In the genomic region with DNA sequence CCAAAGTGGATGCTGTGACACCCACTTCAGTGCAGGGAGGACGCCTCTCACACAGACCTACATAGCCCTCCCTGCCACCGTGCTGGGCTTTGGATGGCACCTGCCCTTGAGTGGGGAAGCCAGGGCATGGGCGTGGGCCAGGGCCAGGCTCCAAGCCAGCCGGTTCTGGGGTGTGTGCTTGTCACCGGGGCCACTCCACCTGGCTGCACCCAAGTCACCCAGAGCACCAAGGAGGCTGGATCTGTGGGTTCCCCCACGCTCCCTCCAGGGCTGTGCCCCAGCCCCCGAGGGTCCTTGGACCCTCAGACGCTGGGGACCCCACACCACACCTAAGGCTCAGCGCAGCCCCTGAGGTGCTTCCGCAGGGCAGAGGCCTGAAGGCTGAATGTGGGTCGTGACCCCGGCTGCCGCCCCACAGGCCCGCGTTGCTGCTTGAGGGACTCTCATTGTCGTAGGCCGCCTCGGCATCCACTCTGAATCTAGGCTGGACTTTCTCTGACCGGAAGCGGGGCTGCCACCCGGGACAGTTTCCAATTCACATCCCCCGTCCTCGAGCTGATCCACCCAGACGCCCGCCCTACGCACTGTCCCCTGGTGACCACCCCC, we compare ENCODE assay signal across 8 cellular contexts. TPM values are rescaled to one million over a fixed set of nuclear protein-coding genes. Genes with fewer than 3 reads are reported as not detected.
DNase-seq lines count a peak whose midpoint lies in the region; ATAC-seq and TF ChIP-seq lines count a peak whose summit lies in the region.
"Had no signal": no experiment of that assay in that cellular context is flagged by ENCODE, and none has a peak within 500 bp of the region (broad histone marks: within the 10 kb centered on the region; RNA-seq: fewer than 3 reads in every experiment).

No MANE protein-coding gene starts in this region.

- 42 to 57% (median 52%) methylated on average over 21 to 26 of the region's 26 CpGs for WGBS in heart left ventricle, 4 donors
- WGBS in aorta, 2 donors: 7 to 8% methylated on average over 26 of the region's 26 CpGs

- peaks cover 44% of the 10 kb centered on the region for H3K4me1 Mint-ChIP-seq in mesothelial cell of epicardium
- peaks cover 37% of the 10 kb centered on the region for H3K4me1 Mint-ChIP-seq in CD8-positive, alpha-beta T cell (ENCODE audit: low read depth)

- H3K4me3 ChIP-seq in heart left ventricle (peak overlapping the region; percentile 14 to 81 (median 54)), aorta (ENCODE audit: low read length in 2 of 2) (peak overlapping the region; percentile 67 to 73)
- no peak overlapping the region for H3K4me3 ChIP-seq in CD8-positive, alpha-beta T cell (ENCODE audit: low read depth, low read length)

- peak in 1 of 5 donors; percentile 53 for DNase-seq in heart left ventricle
- no peak for DNase-seq in Right ventricle myocardium superior
- DNase-seq in mesothelial cell of epicardium (ENCODE audit: low spot score in 2 of 2, unreplicated experiment in 2 of 2): no peak
- no peak for DNase-seq in aorta
- DNase-seq in CD8-positive, alpha-beta T cell: no peak
- DNase-seq: activated CD4-positive, alpha-beta T cell treated with anti-CD3 and anti-CD28 coated beads, Interleukin-2, amount 10 ng/mL, durations not matched to agents 7 days and 5 days; NCI-H345 had no signal

- H3K27me3 ChIP-seq in heart left ventricle: peaks cover 4 to 55% (median 23%) of the 10 kb centered on the region in 9 donors
- no peaks in the 10 kb centered on the region for H3K27me3 ChIP-seq in aorta (ENCODE audit: control insufficient read depth in 1 of 2, insufficient read depth in 2 of 2, low read length in 1 of 2)
- H3K27me3 ChIP-seq in CD8-positive, alpha-beta T cell (ENCODE audit: insufficient read depth, low read length): no peaks in the 10 kb centered on the region

- H3K27ac ChIP-seq in heart left ventricle: peak overlapping the region in 11 of 12 donors; percentile 38 to 91 (median 83)
- peak overlapping the region in 1 of 2 donors; percentile 98 for H3K27ac ChIP-seq in aorta (ENCODE audit: low read depth in 1 of 2, low read length in 2 of 2)
- no peak overlapping the region for H3K27ac ChIP-seq in CD8-positive, alpha-beta T cell (ENCODE audit: low read depth, low read length)

- peaks cover 2% of the 10 kb centered on the region for H3K36me3 Mint-ChIP-seq in mesothelial cell of epicardium
- H3K36me3 Mint-ChIP-seq in CD8-positive, alpha-beta T cell: no peaks in the 10 kb centered on the region

- no peak for ATAC-seq in heart left ventricle
- ATAC-seq in Right ventricle myocardium superior (ENCODE audit: poor library complexity): no peak
- no peak for ATAC-seq in aorta (ENCODE audit: low FRiP score)
- ATAC-seq in CD8-positive, alpha-beta T cell: no peak
- ATAC-seq in HG02678 (IDR thresholded peaks at IDR 0.05; ENCODE audit: unreplicated experiment): no peak

- TF ChIP-seq POLR2A in heart left ventricle (IDR thresholded peaks at IDR 0.05): no peak

- no peaks in the 10 kb centered on the region for H3K9me3 Mint-ChIP-seq in mesothelial cell of epicardium
- no peaks in the 10 kb centered on the region for H3K9me3 Mint-ChIP-seq in CD8-positive, alpha-beta T cell

- H3K9me3 ChIP-seq in heart left ventricle (no peaks in the 10 kb centered on the region), aorta (ENCODE audit: control insufficient read depth, low read length) (no peaks in the 10 kb centered on the region)
- no peaks in the 10 kb centered on the region for H3K9me3 ChIP-seq in CD8-positive, alpha-beta T cell (ENCODE audit: low read length)

- POLR2A ChIA-PET in CD8-positive, alpha-beta T cell (lab: Charles Lee): no interaction called here

- H3K27me3 Mint-ChIP-seq in mesothelial cell of epicardium (ENCODE audit: low read depth): peaks cover 4% of the 10 kb centered on the region
- peaks cover 14% of the 10 kb centered on the region for H3K27me3 Mint-ChIP-seq in CD8-positive, alpha-beta T cell (ENCODE audit: low read depth)

- TF ChIP-seq CTCF in heart left ventricle (IDR thresholded peaks at IDR 0.05): no peak
- TF ChIP-seq CTCF in mesothelial cell of epicardium (IDR thresholded peaks at IDR 0.05; ENCODE audit: unreplicated experiment): no peak
- no peak for TF ChIP-seq CTCF in CD8-positive, alpha-beta T cell (IDR thresholded peaks at IDR 0.05)

- H3K4me3 Mint-ChIP-seq in mesothelial cell of epicardium: peak overlapping the region; percentile 78
- no peak overlapping the region for H3K4me3 Mint-ChIP-seq in CD8-positive, alpha-beta T cell
- H3K4me3 Mint-ChIP-seq: activated CD4-positive, alpha-beta T cell treated with anti-CD3 and anti-CD28 coated beads, Interleukin-2, amount 10 ng/mL, durations not matched to agents 7 days and 5 days had no signal

- peaks cover 0 to 24% (median 0%) of the 10 kb centered on the region in 9 donors for H3K36me3 ChIP-seq in heart left ventricle
- H3K36me3 ChIP-seq in aorta (ENCODE audit: control insufficient read depth in 1 of 2, insufficient read depth in 2 of 2, low read length in 1 of 2): no peaks in the 10 kb centered on the region
- no peaks in the 10 kb centered on the region for H3K36me3 ChIP-seq in CD8-positive, alpha-beta T cell (ENCODE audit: insufficient read depth, low read length)

- CTCF ChIA-PET in CD8-positive, alpha-beta T cell (lab: Charles Lee): interaction anchor here (1.6 kb wide), 1 partner anchor 15 kb away, joined by 4 read pairs; no protein-coding TSS in a partner anchor

- peak overlapping the region; percentile 94 for H3K27ac Mint-ChIP-seq in mesothelial cell of epicardium
- H3K27ac Mint-ChIP-seq in CD8-positive, alpha-beta T cell: no peak overlapping the region

- intact Hi-C loops in heart left ventricle (cut with DNase I): no loop called here
- intact Hi-C loops in Right ventricle myocardium superior (cut with DNase I): no loop called here
- intact Hi-C loops in aorta (cut with DNase I): no loop called here
- intact Hi-C loops in CD8-positive, alpha-beta T cell (cut with DNase I, micrococcal nuclease): no loop called here

- H3K4me1 ChIP-seq in heart left ventricle (peaks cover 0 to 66% (median 36%) of the 10 kb centered on the region in 12 donors), aorta (ENCODE audit: control insufficient read depth in 1 of 2, insufficient read depth in 2 of 2, low read length in 2 of 2) (no peaks in the 10 kb centered on the region)
- H3K4me1 ChIP-seq in CD8-positive, alpha-beta T cell (ENCODE audit: insufficient read depth, low read length): peaks cover 45% of the 10 kb centered on the region

RNA-seq across cellular contexts. Expression of gene MXRA8, which starts 1.5 kb away (rescaled TPM):
- 10 to 100 TPM; 10.5 to 49.3 (median 20.0) TPM for total RNA-seq in heart left ventricle
- polyA plus RNA-seq in heart left ventricle: 10 to 100 TPM; 17.7 to 19.5 TPM
- total RNA-seq in Right ventricle myocardium superior: 21.7 TPM
- total RNA-seq in mesothelial cell of epicardium: 157 to 163 TPM (median 161 TPM) in 3 replicates
- 100 to 1,000 TPM; 105 to 221 TPM for total RNA-seq in aorta
- 100 to 1,000 TPM in 1 of 2 donors, 10 to 100 TPM in 1; 52.3 to 364 TPM for polyA plus RNA-seq in aorta
- total RNA-seq in CD8-positive, alpha-beta T cell: 1 to 10 TPM; 7.5 to 9.3 TPM

RNA-seq across cellular contexts. Expression of gene DVL1, which starts 7.7 kb away (rescaled TPM):
- total RNA-seq in heart left ventricle: 100 to 1,000 TPM in 3 of 9 donors, 10 to 100 TPM in 6; 75.3 to 177 (median 85.3) TPM
- 100 to 1,000 TPM; 110 to 129 TPM for polyA plus RNA-seq in heart left ventricle
- total RNA-seq in Right ventricle myocardium superior: 126 TPM
- total RNA-seq in mesothelial cell of epicardium: 54.5 to 58.5 TPM (median 54.7 TPM) in 3 replicates
- total RNA-seq in aorta: 10 to 100 TPM; 48.7 to 53.7 TPM
- 10 to 100 TPM; 21.2 to 71.9 TPM for polyA plus RNA-seq in aorta
- total RNA-seq in CD8-positive, alpha-beta T cell: 10 to 100 TPM; 44.5 to 45.5 TPM

RNA-seq across cellular contexts. Expression of gene AURKAIP1, which starts 18.1 kb away (rescaled TPM):
- total RNA-seq in heart left ventricle: 100 to 1,000 TPM; 157 to 273 (median 188) TPM
- 100 to 1,000 TPM; 268 to 465 TPM for polyA plus RNA-seq in heart left ventricle
- total RNA-seq in Right ventricle myocardium superior: 271 TPM
- total RNA-seq in mesothelial cell of epicardium: 75.5 to 78.6 TPM (median 78.3 TPM) in 3 replicates
- total RNA-seq in aorta: 10 to 100 TPM; 59.6 to 65.6 TPM
- 100 to 1,000 TPM; 119 to 154 TPM for polyA plus RNA-seq in aorta
- 10 to 100 TPM; 58.4 to 62.6 TPM for total RNA-seq in CD8-positive, alpha-beta T cell

RNA-seq across cellular contexts. Expression of gene TAS1R3, which starts 25.8 kb away (rescaled TPM):
- total RNA-seq in heart left ventricle (under 1 TPM; 0.21 to 0.80 (median 0.38) TPM), Right ventricle myocardium superior (0.40 TPM), mesothelial cell of epicardium (0.98 to 1.0 TPM (median 1.00 TPM) in 3 replicates), aorta (under 1 TPM; 0.24 to 0.36 TPM)
- polyA plus RNA-seq in heart left ventricle (1 to 10 TPM in 1 of 2 donors, under 1 TPM in 1; 0.24 to 1.3 TPM), aorta (under 1 TPM; 0.25 to 0.31 TPM)
- under 1 TPM; 0.58 to 0.73 TPM for total RNA-seq in CD8-positive, alpha-beta T cell

RNA-seq across cellular contexts. Expression of gene CPTP, which starts 32.3 kb away (rescaled TPM):
- total RNA-seq in heart left ventricle (100 to 1,000 TPM in 2 of 9 donors, 10 to 100 TPM in 7; 50.7 to 220 (median 72.4) TPM), Right ventricle myocardium superior (113 TPM), mesothelial cell of epicardium (17.8 to 19.3 TPM (median 18.5 TPM) in 3 replicates), aorta (10 to 100 TPM; 13.9 to 16.4 TPM)
- polyA plus RNA-seq in heart left ventricle (100 to 1,000 TPM in 1 of 2 donors, 10 to 100 TPM in 1; 57.6 to 226 TPM), aorta (10 to 100 TPM; 12.9 to 14.9 TPM)
- total RNA-seq in CD8-positive, alpha-beta T cell: 1 to 10 TPM; 7.3 to 7.9 TPM
